Comparison of ENCODE assay signal across 8 cellular contexts in the genomic region with DNA sequence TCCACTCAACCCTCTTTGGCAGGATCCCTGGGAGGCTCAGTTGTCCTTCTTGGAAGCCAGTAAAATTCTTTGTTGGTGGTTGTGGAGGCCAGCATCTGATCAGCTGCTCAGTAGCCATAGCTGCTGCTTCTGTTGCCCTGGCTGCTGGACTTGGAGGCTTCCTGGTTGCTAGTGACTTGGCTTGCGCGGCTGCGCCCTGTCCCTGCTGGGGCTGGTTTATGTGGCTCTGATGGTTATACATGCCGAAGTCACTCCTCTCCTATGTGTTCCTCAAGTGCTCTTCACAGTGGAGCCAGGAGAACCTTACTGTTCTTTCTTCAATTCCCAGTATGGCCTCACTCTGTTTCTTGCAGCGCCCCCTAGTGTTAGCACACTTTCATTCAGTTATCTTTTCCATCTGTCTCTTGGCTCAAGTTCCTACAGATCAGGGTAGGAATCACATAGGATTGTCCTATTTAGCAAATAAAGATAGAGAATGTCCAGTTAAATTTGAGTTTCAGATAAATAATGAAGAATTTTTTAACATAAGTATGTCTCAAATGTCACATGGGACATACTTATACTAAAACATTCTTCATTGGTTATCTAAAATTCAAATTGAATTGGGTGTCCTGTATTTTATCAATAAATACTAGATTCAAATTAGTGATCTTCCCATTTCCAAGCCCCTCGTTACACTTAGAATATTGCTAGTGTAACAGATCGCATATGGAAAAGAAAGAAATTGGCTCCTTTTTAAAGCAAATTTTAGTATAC.
DNase-seq lines count a peak whose midpoint lies in the region; ATAC-seq and TF ChIP-seq lines count a peak whose summit lies in the region.

No MANE protein-coding gene starts in this region.

- H3K4me1 ChIP-seq in DND-41 (ENCODE audit: insufficient read depth, low read length) (no peaks in the 10 kb centered on the region), esophagus muscularis mucosa (peaks cover 0 to 6% (median 0%) of the 10 kb centered on the region in 4 donors)

- no peak for TF ChIP-seq EP300 in esophagus muscularis mucosa (IDR thresholded peaks at IDR 0.05)

- peak; percentile 13 for DNase-seq in DND-41
- DNase-seq in MV-4-11 (lab: John Stamatoyannopoulos, UW): peak; percentile 40
- peak; percentile 65 for DNase-seq in WTC11 (ENCODE audit: low spot score)
- DNase-seq in esophagus muscularis mucosa (ENCODE audit: extremely low spot score): no peak
- DNase-seq in osteocyte (ENCODE audit: extremely low spot score, unreplicated experiment): no peak

- no peak overlapping the region for H3K9ac ChIP-seq in DND-41 (ENCODE audit: low read depth, low read length)

- TF ChIP-seq POLR2A in esophagus muscularis mucosa (IDR thresholded peaks at IDR 0.05; ENCODE audit: low read depth): no peak

- H3K9me3 ChIP-seq in DND-41 (ENCODE audit: insufficient read depth, low read length, severe bottlenecking) (no peaks in the 10 kb centered on the region), esophagus muscularis mucosa (no peaks in the 10 kb centered on the region)

- H4K20me1 ChIP-seq in DND-41 (ENCODE audit: insufficient read depth, low read length): no peaks in the 10 kb centered on the region

- H3K4me2 ChIP-seq in DND-41 (ENCODE audit: insufficient read depth, low read length): no peak overlapping the region

- H3K4me3 ChIP-seq in DND-41 (ENCODE audit: low read depth in 1 of 2, low read length in 2 of 2) (no peak overlapping the region), esophagus muscularis mucosa (no peak overlapping the region)

- CTCF ChIA-PET in WTC11 (lab: Charles Lee): no interaction called here

- no peaks in the 10 kb centered on the region for H3K27me3 ChIP-seq in DND-41 (ENCODE audit: insufficient read depth, low read length, poor library complexity)
- no peaks in the 10 kb centered on the region for H3K27me3 ChIP-seq in esophagus muscularis mucosa

- H3K4me1 Mint-ChIP-seq in WTC11: peaks cover 11% of the 10 kb centered on the region
- peaks cover 14% of the 10 kb centered on the region for H3K4me1 Mint-ChIP-seq in osteocyte (ENCODE audit: unreplicated experiment)

- TF ChIP-seq CTCF in DND-41 (IDR thresholded peaks at IDR 0.05; ENCODE audit: borderline replicate concordance, extremely low read depth, low read length, poor library complexity, severe bottlenecking) (peak; percentile 62), WTC11 (IDR thresholded peaks at IDR 0.05) (peak; percentile 87), esophagus muscularis mucosa (IDR thresholded peaks at IDR 0.05) (peak; percentile 67 to 75 (median 68)), osteocyte (IDR thresholded peaks at IDR 0.05) (peak; percentile 51)

- H3K27ac Mint-ChIP-seq in WTC11 (no peak overlapping the region), osteocyte (ENCODE audit: unreplicated experiment) (no peak overlapping the region)

- H3K36me3 Mint-ChIP-seq in WTC11: no peaks in the 10 kb centered on the region
- H3K36me3 Mint-ChIP-seq in osteocyte (ENCODE audit: unreplicated experiment): no peaks in the 10 kb centered on the region

- no peaks in the 10 kb centered on the region for H3K9me3 Mint-ChIP-seq in WTC11
- no peaks in the 10 kb centered on the region for H3K9me3 Mint-ChIP-seq in osteocyte (ENCODE audit: unreplicated experiment)

- H3K4me3 Mint-ChIP-seq in WTC11: no peak overlapping the region
- H3K4me3 Mint-ChIP-seq in osteocyte (ENCODE audit: unreplicated experiment): no peak overlapping the region

- no peak overlapping the region for H3K27ac ChIP-seq in DND-41 (ENCODE audit: low read length)
- no peak overlapping the region for H3K27ac ChIP-seq in esophagus muscularis mucosa (replicated peaks in 1 of 4)

- H3K27me3 Mint-ChIP-seq in WTC11 (ENCODE audit: low read depth) (no peaks in the 10 kb centered on the region), osteocyte (ENCODE audit: unreplicated experiment) (no peaks in the 10 kb centered on the region)

- H2AFZ ChIP-seq in DND-41 (ENCODE audit: low read depth, low read length): no peak overlapping the region

- POLR2A ChIA-PET in WTC11 (lab: Charles Lee): no interaction called here

- ATAC-seq in DND-41 (ENCODE audit: insufficient read depth, low read depth) (no peak), GM21526 (IDR thresholded peaks at IDR 0.05; ENCODE audit: low FRiP score, unreplicated experiment) (peak; percentile 82), WTC11 (peak; percentile 92), HG03139 (IDR thresholded peaks at IDR 0.05; ENCODE audit: unreplicated experiment) (no peak), GM19324 (IDR thresholded peaks at IDR 0.05; ENCODE audit: low FRiP score, unreplicated experiment) (no peak)

- H3K36me3 ChIP-seq in DND-41 (ENCODE audit: insufficient read depth, low read length) (no peaks in the 10 kb centered on the region), esophagus muscularis mucosa (no peaks in the 10 kb centered on the region)

- WGBS in esophagus muscularis mucosa: 84% methylated on average over 7 of the region's 7 CpGs

- no peaks in the 10 kb centered on the region for H3K79me2 ChIP-seq in DND-41 (ENCODE audit: insufficient read depth, low read length)

- intact Hi-C loops in esophagus muscularis mucosa (cut with DNase I): loop anchor here (5.0 kb wide), 1 partner anchor 174 kb away; the partner anchor contains the start of gene TGFB2

TF ChIP-seq in WTC11, 78 proteins besides CTCF, POLR2A, EP300 and RAD21:
- TF ChIP-seq, protein P1, sequence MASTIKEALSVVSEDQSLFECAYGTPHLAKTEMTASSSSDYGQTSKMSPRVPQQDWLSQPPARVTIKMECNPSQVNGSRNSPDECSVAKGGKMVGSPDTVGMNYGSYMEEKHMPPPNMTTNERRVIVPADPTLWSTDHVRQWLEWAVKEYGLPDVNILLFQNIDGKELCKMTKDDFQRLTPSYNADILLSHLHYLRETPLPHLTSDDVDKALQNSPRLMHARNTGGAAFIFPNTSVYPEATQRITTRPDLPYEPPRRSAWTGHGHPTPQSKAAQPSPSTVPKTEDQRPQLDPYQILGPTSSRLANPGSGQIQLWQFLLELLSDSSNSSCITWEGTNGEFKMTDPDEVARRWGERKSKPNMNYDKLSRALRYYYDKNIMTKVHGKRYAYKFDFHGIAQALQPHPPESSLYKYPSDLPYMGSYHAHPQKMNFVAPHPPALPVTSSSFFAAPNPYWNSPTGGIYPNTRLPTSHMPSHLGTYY (CRISPR knock-in tag; IDR thresholded peaks at IDR 0.05): no peak
- TF ChIP-seq, protein P2, sequence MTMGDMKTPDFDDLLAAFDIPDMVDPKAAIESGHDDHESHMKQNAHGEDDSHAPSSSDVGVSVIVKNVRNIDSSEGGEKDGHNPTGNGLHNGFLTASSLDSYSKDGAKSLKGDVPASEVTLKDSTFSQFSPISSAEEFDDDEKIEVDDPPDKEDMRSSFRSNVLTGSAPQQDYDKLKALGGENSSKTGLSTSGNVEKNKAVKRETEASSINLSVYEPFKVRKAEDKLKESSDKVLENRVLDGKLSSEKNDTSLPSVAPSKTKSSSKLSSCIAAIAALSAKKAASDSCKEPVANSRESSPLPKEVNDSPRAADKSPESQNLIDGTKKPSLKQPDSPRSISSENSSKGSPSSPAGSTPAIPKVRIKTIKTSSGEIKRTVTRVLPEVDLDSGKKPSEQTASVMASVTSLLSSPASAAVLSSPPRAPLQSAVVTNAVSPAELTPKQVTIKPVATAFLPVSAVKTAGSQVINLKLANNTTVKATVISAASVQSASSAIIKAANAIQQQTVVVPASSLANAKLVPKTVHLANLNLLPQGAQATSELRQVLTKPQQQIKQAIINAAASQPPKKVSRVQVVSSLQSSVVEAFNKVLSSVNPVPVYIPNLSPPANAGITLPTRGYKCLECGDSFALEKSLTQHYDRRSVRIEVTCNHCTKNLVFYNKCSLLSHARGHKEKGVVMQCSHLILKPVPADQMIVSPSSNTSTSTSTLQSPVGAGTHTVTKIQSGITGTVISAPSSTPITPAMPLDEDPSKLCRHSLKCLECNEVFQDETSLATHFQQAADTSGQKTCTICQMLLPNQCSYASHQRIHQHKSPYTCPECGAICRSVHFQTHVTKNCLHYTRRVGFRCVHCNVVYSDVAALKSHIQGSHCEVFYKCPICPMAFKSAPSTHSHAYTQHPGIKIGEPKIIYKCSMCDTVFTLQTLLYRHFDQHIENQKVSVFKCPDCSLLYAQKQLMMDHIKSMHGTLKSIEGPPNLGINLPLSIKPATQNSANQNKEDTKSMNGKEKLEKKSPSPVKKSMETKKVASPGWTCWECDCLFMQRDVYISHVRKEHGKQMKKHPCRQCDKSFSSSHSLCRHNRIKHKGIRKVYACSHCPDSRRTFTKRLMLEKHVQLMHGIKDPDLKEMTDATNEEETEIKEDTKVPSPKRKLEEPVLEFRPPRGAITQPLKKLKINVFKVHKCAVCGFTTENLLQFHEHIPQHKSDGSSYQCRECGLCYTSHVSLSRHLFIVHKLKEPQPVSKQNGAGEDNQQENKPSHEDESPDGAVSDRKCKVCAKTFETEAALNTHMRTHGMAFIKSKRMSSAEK (CRISPR knock-in tag; IDR thresholded peaks at IDR 0.05; ENCODE audit: borderline replicate concordance): 0 out of 2 replicates have a peak, but pooled peaks have one; percentile 37

Comparison
In these comparisons a context has a peak if more than half of its experiments do, and no peak if none do; other contexts are left out.
1. ATAC-seq: peak in GM21526 (single experiment) and WTC11 (single experiment); none in DND-41 (single experiment), HG03139 (single experiment) and GM19324 (single experiment).
2. DNase-seq: peak in DND-41 (single experiment), MV-4-11 (single experiment) and WTC11 (single experiment); none in esophagus muscularis mucosa (single experiment) and osteocyte (single experiment).
3. Peak in every context shown above with its lines, with median percentiles within 50 percentile points of each other: CTCF ChIP-seq.